8 cellular contexts compared by ENCODE assay signal in genomic region chr17:41579484-41580243, GRCh38. TPM values are rescaled to one million over a fixed set of nuclear protein-coding genes. Genes with fewer than 3 reads are reported as not detected.
DNase-seq lines count a peak whose midpoint lies in the region; ATAC-seq and TF ChIP-seq lines count a peak whose summit lies in the region.

No MANE protein-coding gene starts in this region.

- H3K4me2 ChIP-seq in OCI-LY7 (ENCODE audit: low read length) (no peak overlapping the region), fibroblast of lung (ENCODE audit: extremely low read depth, insufficient read depth, low read length) (no peak overlapping the region), neural progenitor cell (peak overlapping the region; percentile 63)

- POLR2A ChIA-PET in OCI-LY7 (lab: Charles Lee) = interaction anchor here (0.6 to 0.7 kb wide), 2 partner anchors 15 to 30 kb away, joined by 3 to 7 read pairs; no protein-coding TSS in a partner anchor

- H3K4me1 ChIP-seq in OCI-LY7 (ENCODE audit: insufficient read depth, low read length, poor library complexity, severe bottlenecking) = no peaks in the 10 kb centered on the region
- no peaks in the 10 kb centered on the region for H3K4me1 ChIP-seq in fibroblast of lung (ENCODE audit: control insufficient read depth, extremely low read depth, insufficient read depth, low read length)
- H3K4me1 ChIP-seq in neural progenitor cell = peaks cover 4% of the 10 kb centered on the region

- no peaks in the 10 kb centered on the region for H3F3A ChIP-seq in neural progenitor cell (ENCODE audit: low read depth)

- H3K4me3 ChIP-seq in OCI-LY7 (ENCODE audit: low read depth, low read length, poor library complexity, severe bottlenecking) (no peak overlapping the region), fibroblast of lung (replicated peaks in 1 of 4; ENCODE audit: control extremely low read depth in 1 of 4, insufficient read depth in 1 of 4, low read depth in 3 of 4, low read length in 4 of 4) (no peak overlapping the region), neural progenitor cell (no peak overlapping the region)

- CTCF ChIA-PET in OCI-LY7 (lab: Charles Lee; ENCODE audit: unreplicated experiment) = interaction anchor here (0.6 kb wide), 1 partner anchor 86 kb away, joined by 3 read pairs; no protein-coding TSS in a partner anchor

- no peaks in the 10 kb centered on the region for H3K9me2 ChIP-seq in OCI-LY7 (ENCODE audit: insufficient read depth, low read length)

- no peaks in the 10 kb centered on the region for H3K36me3 Mint-ChIP-seq in activated T-cell treated with anti-CD3 and anti-CD28 coated beads, Interleukin-2, amount 50 U/mL, for 24 hours (ENCODE audit: low read depth)
- H3K36me3 Mint-ChIP-seq in neural progenitor cell = no peaks in the 10 kb centered on the region

- ATAC-seq in HG02973 (IDR thresholded peaks at IDR 0.05; ENCODE audit: unreplicated experiment) = no peak

- H2AFZ ChIP-seq in OCI-LY7 (ENCODE audit: low read length) (no peak overlapping the region), fibroblast of lung (ENCODE audit: low read length) (no peak overlapping the region), neural progenitor cell (replicated peaks) (peak overlapping the region; percentile 94)

- H3K9me3 Mint-ChIP-seq in activated T-cell treated with anti-CD3 and anti-CD28 coated beads, Interleukin-2, amount 50 U/mL, for 24 hours = no peaks in the 10 kb centered on the region
- H3K9me3 Mint-ChIP-seq in neural progenitor cell = peaks cover 3% of the 10 kb centered on the region

- H3K79me2 ChIP-seq in OCI-LY7 (ENCODE audit: insufficient read depth, low read depth, low read length) = no peaks in the 10 kb centered on the region
- no peaks in the 10 kb centered on the region for H3K79me2 ChIP-seq in fibroblast of lung (ENCODE audit: control insufficient read depth, insufficient read depth, low read length)
- H3K79me2 ChIP-seq in neural progenitor cell (ENCODE audit: low read depth) = no peaks in the 10 kb centered on the region

- no peak overlapping the region for H3K4me3 Mint-ChIP-seq in activated T-cell treated with anti-CD3 and anti-CD28 coated beads, Interleukin-2, amount 50 U/mL, for 24 hours
- peak overlapping the region; percentile 52 for H3K4me3 Mint-ChIP-seq in neural progenitor cell

- BruUV-seq in OCI-LY7 (replicated peaks; lab: Mats Ljungman, UMichigan) = no TSS peak

- H3K27ac Mint-ChIP-seq in activated T-cell treated with anti-CD3 and anti-CD28 coated beads, Interleukin-2, amount 50 U/mL, for 24 hours = no peak overlapping the region
- no peak overlapping the region for H3K27ac Mint-ChIP-seq in neural progenitor cell

- TF ChIP-seq CTCF in OCI-LY7 (conservative IDR thresholded peaks at IDR 0.05; ENCODE audit: low read length) (peak; percentile 77), fibroblast of lung (conservative IDR thresholded peaks at IDR 0.05 in 1 of 2, IDR thresholded peaks at IDR 0.05 in 1 of 2; ENCODE audit: low read depth in 1 of 2, low read length in 2 of 2) (peak; percentile 57 to 91), neural progenitor cell (IDR thresholded peaks at IDR 0.05) (peak; percentile 76)

- H4K20me1 ChIP-seq in OCI-LY7 (ENCODE audit: insufficient read depth, low read length) = no peaks in the 10 kb centered on the region
- H4K20me1 ChIP-seq in fibroblast of lung (ENCODE audit: control insufficient read depth, extremely low read depth, insufficient read depth, low read length) = no peaks in the 10 kb centered on the region
- H4K20me1 ChIP-seq in neural progenitor cell (ENCODE audit: low read depth) = no peaks in the 10 kb centered on the region

- H3K27me3 ChIP-seq in fibroblast of lung (ENCODE audit: control insufficient read depth, insufficient read depth, low read length) (no peaks in the 10 kb centered on the region), neural progenitor cell (no peaks in the 10 kb centered on the region)

- H3K9me3 ChIP-seq in OCI-LY7 (ENCODE audit: low read length) (no peaks in the 10 kb centered on the region), fibroblast of lung (ENCODE audit: control insufficient read depth, insufficient read depth, low read depth, low read length) (no peaks in the 10 kb centered on the region), neural progenitor cell (ENCODE audit: low read depth) (no peaks in the 10 kb centered on the region)

- H3K27ac ChIP-seq in OCI-LY7 (ENCODE audit: low read depth, low read length, poor library complexity, severe bottlenecking) (no peak overlapping the region), fibroblast of lung (ENCODE audit: insufficient read depth, low read length) (no peak overlapping the region), neural progenitor cell (no peak overlapping the region), substantia nigra (ENCODE audit: low read depth, low read length, poor library complexity, severe bottlenecking) (no peak overlapping the region)

- no peak overlapping the region for H3K9ac ChIP-seq in fibroblast of lung (ENCODE audit: insufficient read depth, low read length)
- H3K9ac ChIP-seq in neural progenitor cell = no peak overlapping the region

- H3K4me1 Mint-ChIP-seq in activated T-cell treated with anti-CD3 and anti-CD28 coated beads, Interleukin-2, amount 50 U/mL, for 24 hours (ENCODE audit: low read depth) = no peaks in the 10 kb centered on the region
- no peaks in the 10 kb centered on the region for H3K4me1 Mint-ChIP-seq in neural progenitor cell

- no peaks in the 10 kb centered on the region for H3K36me3 ChIP-seq in OCI-LY7 (ENCODE audit: insufficient read depth, low read length)
- H3K36me3 ChIP-seq in fibroblast of lung (ENCODE audit: control insufficient read depth, insufficient read depth, low read length) = no peaks in the 10 kb centered on the region
- H3K36me3 ChIP-seq in neural progenitor cell = no peaks in the 10 kb centered on the region

- intact Hi-C loops in OCI-LY7 (cut with micrococcal nuclease; ENCODE audit: unreplicated experiment) = no loop called here

- DNase-seq in EH (ENCODE audit: low read depth) = peak; percentile 82
- peak in 72 of 76 experiments; percentile 6 to 88 (median 71) for DNase-seq in HUDEP-2 (lab: John Stamatoyannopoulos, UW; ENCODE audit: unreplicated experiment in 76 of 76)
- DNase-seq in OCI-LY7 (ENCODE audit: low spot score) = peak; percentile 65
- peak; percentile 75 for DNase-seq in activated T-cell treated with anti-CD3 and anti-CD28 coated beads, Interleukin-2, amount 50 U/mL, for 24 hours
- peak; percentile 55 to 61 for DNase-seq in fibroblast of lung (ENCODE audit: low read depth in 2 of 2)
- peak; percentile 91 for DNase-seq in neural progenitor cell (ENCODE audit: low spot score)
- DNase-seq in substantia nigra (lab: John Stamatoyannopoulos, UW) = peak in 38 of 49 donors; percentile 1 to 71 (median 34)

- peaks cover 65% of the 10 kb centered on the region for H3K27me3 Mint-ChIP-seq in activated T-cell treated with anti-CD3 and anti-CD28 coated beads, Interleukin-2, amount 50 U/mL, for 24 hours
- peaks cover 11% of the 10 kb centered on the region for H3K27me3 Mint-ChIP-seq in neural progenitor cell (ENCODE audit: insufficient read depth, low read depth)

RNA-seq across cellular contexts. Expression of gene KRT14, which starts 7.0 kb away (rescaled TPM):
- total RNA-seq in OCI-LY7 (2014; rRNA removed; shearing (Covaris generic)) = not detected in 2 replicates
- 0.30 and 0.82 TPM in 2 replicates for total RNA-seq in OCI-LY7 (2022)
- total RNA-seq in fibroblast of lung = not detected in 2 replicates
- polyA plus RNA-seq in fibroblast of lung = 0.62 and 0.94 TPM in 2 replicates
- polyA plus RNA-seq in fibroblast of lung (2012) = 0.14 and 0.15 TPM in 2 replicates
- 0.33 TPM in 1 of 2 replicates, not detected in the other for polyA minus RNA-seq in fibroblast of lung (ENCODE audit: low replicate concordance)
- total RNA-seq in neural progenitor cell (ENCODE audit: low replicate concordance) = not detected in 2 replicates

RNA-seq across cellular contexts. Expression of gene KRT9, which starts 7.8 kb away (rescaled TPM):
- not detected in 2 replicates for total RNA-seq in OCI-LY7 (2014; rRNA removed; shearing (Covaris generic))
- not detected in 2 replicates for total RNA-seq in OCI-LY7 (2022)
- total RNA-seq in fibroblast of lung = not detected in 2 replicates
- not detected in 2 replicates for polyA plus RNA-seq in fibroblast of lung
- not detected in 2 replicates for polyA plus RNA-seq in fibroblast of lung (2012)
- polyA minus RNA-seq in fibroblast of lung (ENCODE audit: low replicate concordance) = not detected in 2 replicates
- total RNA-seq in neural progenitor cell (ENCODE audit: low replicate concordance) = not detected in 2 replicates

RNA-seq across cellular contexts. Expression of gene KRT16, which starts 32.9 kb away (rescaled TPM):
- not detected in 2 replicates for total RNA-seq in OCI-LY7 (2014; rRNA removed; shearing (Covaris generic))
- total RNA-seq in OCI-LY7 (2022) = not detected in 2 replicates
- total RNA-seq in fibroblast of lung = not detected in 2 replicates
- polyA plus RNA-seq in fibroblast of lung = 0.05 and 0.09 TPM in 2 replicates
- not detected in 2 replicates for polyA plus RNA-seq in fibroblast of lung (2012)
- polyA minus RNA-seq in fibroblast of lung (ENCODE audit: low replicate concordance) = not detected in 2 replicates
- not detected in 2 replicates for total RNA-seq in neural progenitor cell (ENCODE audit: low replicate concordance)

RNA-seq across cellular contexts. Expression of gene KRT17, which starts 44.7 kb away (rescaled TPM):
- not detected in 2 replicates for total RNA-seq in OCI-LY7 (2014; rRNA removed; shearing (Covaris generic))
- total RNA-seq in OCI-LY7 (2022) (0.70 and 2.1 TPM in 2 replicates), fibroblast of lung (0.26 and 0.50 TPM in 2 replicates), neural progenitor cell (ENCODE audit: low replicate concordance) (not detected in 2 replicates)
- polyA plus RNA-seq in fibroblast of lung = 0.89 and 0.90 TPM in 2 replicates
- 0.35 and 0.43 TPM in 2 replicates for polyA plus RNA-seq in fibroblast of lung (2012)
- 0.44 TPM in 1 of 2 replicates, not detected in the other for polyA minus RNA-seq in fibroblast of lung (ENCODE audit: low replicate concordance)

RNA-seq across cellular contexts. Expression of gene KRT19, which starts 51.6 kb away (rescaled TPM):
- total RNA-seq in OCI-LY7 (2014; rRNA removed; shearing (Covaris generic)) = not detected in 2 replicates
- total RNA-seq in OCI-LY7 (2022) = not detected in 2 replicates
- 11.6 and 22.3 TPM in 2 replicates for total RNA-seq in fibroblast of lung
- polyA plus RNA-seq in fibroblast of lung = 8.1 and 32.6 TPM in 2 replicates
- 9.7 and 37.9 TPM in 2 replicates for polyA plus RNA-seq in fibroblast of lung (2012)
- polyA minus RNA-seq in fibroblast of lung (ENCODE audit: low replicate concordance) = 11.5 and 39.4 TPM in 2 replicates
- total RNA-seq in neural progenitor cell (ENCODE audit: low replicate concordance) = 114 and 184 TPM in 2 replicates

Comparison
In these comparisons a context has a peak if more than half of its experiments do, and no peak if none do; other contexts are left out.
1. DNase-seq: peak in every context shown above with its lines; median percentile 91 in neural progenitor cell; 82 in EH; 75 in activated T-cell treated with anti-CD3 and anti-CD28 coated beads, Interleukin-2, amount 50 U/mL, for 24 hours; 71 in HUDEP-2; 65 in OCI-LY7; 58 in fibroblast of lung; 34 in substantia nigra.